15 cellular contexts compared by ENCODE assay signal in the genomic region with DNA sequence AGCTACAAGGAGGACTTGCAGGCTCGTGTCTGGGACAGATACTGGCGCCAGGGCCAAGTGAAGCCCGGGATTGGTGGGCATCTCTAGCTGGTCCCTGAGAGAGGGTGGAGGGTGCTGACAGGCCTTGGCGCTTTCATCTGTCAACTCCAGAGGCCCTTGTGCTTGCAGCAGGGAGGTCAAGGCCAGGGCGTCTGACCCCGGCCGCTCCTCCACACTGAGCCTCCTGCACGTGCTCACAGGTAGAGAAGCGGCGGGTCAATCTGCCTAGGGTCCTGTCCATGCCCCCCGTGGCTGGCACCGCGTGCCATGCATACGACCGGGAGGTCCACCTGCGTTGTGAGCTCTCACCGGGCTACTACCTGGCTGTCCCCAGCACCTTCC. TPM values are rescaled to one million over a fixed set of nuclear protein-coding genes. Genes with fewer than 3 reads are reported as not detected.
DNase-seq lines count a peak whose midpoint lies in the region; ATAC-seq and TF ChIP-seq lines count a peak whose summit lies in the region.
"Had no signal": no experiment of that assay in that cellular context is flagged by ENCODE, and none has a peak within 500 bp of the region (broad histone marks: within the 10 kb centered on the region; RNA-seq: fewer than 3 reads in every experiment).

No MANE protein-coding gene starts in this region.

- H3K9me3 ChIP-seq in stomach smooth muscle (ENCODE audit: control insufficient read depth in 2 of 2, low read length in 2 of 2) = no peaks in the 10 kb centered on the region

- H3K9ac ChIP-seq in stomach smooth muscle (ENCODE audit: low read length in 2 of 2) = peak overlapping the region in 1 of 2 donors; percentile 51

- peaks cover 6% of the 10 kb centered on the region for H3K36me3 Mint-ChIP-seq in activated CD4-positive, alpha-beta T cell treated with anti-CD3 and anti-CD28 coated beads, Interleukin-2, amount 10 ng/mL, durations not matched to agents 7 days and 5 days (ENCODE audit: low read depth)
- peaks cover 16% of the 10 kb centered on the region for H3K36me3 Mint-ChIP-seq in activated CD4-positive, alpha-beta T cell treated with anti-CD3 and anti-CD28 coated beads, Interleukin-2, amount 10 ng/mL, durations not matched to agents 24 days and 14 days (ENCODE audit: low read depth)
- 0 out of 2 replicates have a peak, but pooled peaks cover 2% of the 10 kb centered on the region for H3K36me3 Mint-ChIP-seq in WTC11

- H3K4me1 ChIP-seq in stomach smooth muscle (ENCODE audit: control insufficient read depth, insufficient read depth, low read length) = peaks cover 29% of the 10 kb centered on the region

- POLR2A ChIA-PET in activated CD4-positive, alpha-beta T cell treated with anti-CD3 and anti-CD28 coated beads, Interleukin-2, amount 10 ng/mL, durations not matched to agents 7 days and 5 days (lab: Charles Lee) = no interaction called here
- POLR2A ChIA-PET in WTC11 (lab: Charles Lee) = no interaction called here

- no peaks in the 10 kb centered on the region for H3K9me3 Mint-ChIP-seq in activated CD4-positive, alpha-beta T cell treated with anti-CD3 and anti-CD28 coated beads, Interleukin-2, amount 10 ng/mL, durations not matched to agents 7 days and 5 days
- no peaks in the 10 kb centered on the region for H3K9me3 Mint-ChIP-seq in activated CD4-positive, alpha-beta T cell treated with anti-CD3 and anti-CD28 coated beads, Interleukin-2, amount 10 ng/mL, durations not matched to agents 24 days and 14 days
- no peaks in the 10 kb centered on the region for H3K9me3 Mint-ChIP-seq in WTC11
- H3K9me3 Mint-ChIP-seq: central memory CD8-positive, alpha-beta T cell; stimulated activated naive B cell treated with anti-CD40 and anti-IgM and Interleukin-4, amounts not matched to agents 10 μg/mL and 1 μg/mL and 100 μg/mL, for 72 hours had no signal

- intact Hi-C loops in activated CD4-positive, alpha-beta T cell treated with anti-CD3 and anti-CD28 coated beads, Interleukin-2, amount 10 ng/mL, durations not matched to agents 24 days and 14 days (cut with micrococcal nuclease) = no loop called here

- peak overlapping the region; percentile 41 for H3K27ac ChIP-seq in stomach smooth muscle (ENCODE audit: low read length)
- H3K27ac ChIP-seq: epithelial cell of prostate had no signal

- no peak for DNase-seq in activated CD4-positive, alpha-beta T cell treated with anti-CD3 and anti-CD28 coated beads, Interleukin-2, amount 10 ng/mL, durations not matched to agents 7 days and 5 days
- DNase-seq in activated CD4-positive, alpha-beta T cell treated with anti-CD3 and anti-CD28 coated beads, Interleukin-2, amount 10 ng/mL, durations not matched to agents 24 days and 14 days = no peak
- DNase-seq in WTC11 (ENCODE audit: low spot score) = peak; percentile 8
- peak; percentile 51 for DNase-seq in left lobe of liver (ENCODE audit: low spot score)
- no peak for DNase-seq in HPDE6-E6E7 (ENCODE audit: extremely low spot score)
- no peak for DNase-seq in hepatic stellate cell (ENCODE audit: low spot score)
- DNase-seq: activated CD4-positive, alpha-beta T cell treated with anti-CD3 and anti-CD28 coated beads, Interleukin-2, amount 50 U/mL, for 1 hour; MM.1S; NCI-H1436; RPMI8226; stimulated activated naive B cell treated with anti-CD40 and anti-IgM and Interleukin-4, amounts not matched to agents 10 μg/mL and 1 μg/mL and 100 μg/mL, for 72 hours had no signal

- CTCF ChIA-PET in activated CD4-positive, alpha-beta T cell treated with anti-CD3 and anti-CD28 coated beads, Interleukin-2, amount 10 ng/mL, durations not matched to agents 7 days and 5 days (lab: Charles Lee) = interaction anchor here (1.3 to 1.7 kb wide), 2 partner anchors 9 to 31 kb away, joined by 4 to 7 read pairs; partner anchors contain the start of gene CAPN10
- CTCF ChIA-PET in WTC11 (lab: Charles Lee) = interaction anchor here (0.6 to 1.1 kb wide), 3 partner anchors 8 to 112 kb away, joined by 3 read pairs; no protein-coding TSS in a partner anchor

- H3K4me3 ChIP-seq in stomach smooth muscle (ENCODE audit: low read length in 2 of 2) = peak overlapping the region in 1 of 2 donors; percentile 52

- no peak for TF ChIP-seq CTCF in WTC11 (IDR thresholded peaks at IDR 0.05)

- H3K27me3 Mint-ChIP-seq in activated CD4-positive, alpha-beta T cell treated with anti-CD3 and anti-CD28 coated beads, Interleukin-2, amount 10 ng/mL, durations not matched to agents 7 days and 5 days = no peaks in the 10 kb centered on the region
- no peaks in the 10 kb centered on the region for H3K27me3 Mint-ChIP-seq in activated CD4-positive, alpha-beta T cell treated with anti-CD3 and anti-CD28 coated beads, Interleukin-2, amount 10 ng/mL, durations not matched to agents 24 days and 14 days
- no peaks in the 10 kb centered on the region for H3K27me3 Mint-ChIP-seq in WTC11 (ENCODE audit: low read depth)
- H3K27me3 Mint-ChIP-seq: central memory CD8-positive, alpha-beta T cell; stimulated activated naive B cell treated with anti-CD40 and anti-IgM and Interleukin-4, amounts not matched to agents 10 μg/mL and 1 μg/mL and 100 μg/mL, for 72 hours had no signal

- no peak for ATAC-seq in WTC11
- ATAC-seq in left lobe of liver = peak; percentile 15
- no peak for ATAC-seq in HG03108 (IDR thresholded peaks at IDR 0.05; ENCODE audit: unreplicated experiment)

- H3K36me3 ChIP-seq in stomach smooth muscle (ENCODE audit: control insufficient read depth in 2 of 2, insufficient read depth in 2 of 2, low read length in 2 of 2) = peaks cover 9 to 16% of the 10 kb centered on the region in 2 donors

- no peak overlapping the region for H3K4me3 Mint-ChIP-seq in activated CD4-positive, alpha-beta T cell treated with anti-CD3 and anti-CD28 coated beads, Interleukin-2, amount 10 ng/mL, durations not matched to agents 7 days and 5 days
- H3K4me3 Mint-ChIP-seq in activated CD4-positive, alpha-beta T cell treated with anti-CD3 and anti-CD28 coated beads, Interleukin-2, amount 10 ng/mL, durations not matched to agents 24 days and 14 days = no peak overlapping the region
- H3K4me3 Mint-ChIP-seq in WTC11 = no peak overlapping the region
- H3K4me3 Mint-ChIP-seq: central memory CD8-positive, alpha-beta T cell; stimulated activated naive B cell treated with anti-CD40 and anti-IgM and Interleukin-4, amounts not matched to agents 10 μg/mL and 1 μg/mL and 100 μg/mL, for 72 hours had no signal

- peak overlapping the region; percentile 19 for H3K27ac Mint-ChIP-seq in activated CD4-positive, alpha-beta T cell treated with anti-CD3 and anti-CD28 coated beads, Interleukin-2, amount 10 ng/mL, durations not matched to agents 7 days and 5 days
- no peak overlapping the region for H3K27ac Mint-ChIP-seq in activated CD4-positive, alpha-beta T cell treated with anti-CD3 and anti-CD28 coated beads, Interleukin-2, amount 10 ng/mL, durations not matched to agents 24 days and 14 days
- H3K27ac Mint-ChIP-seq in WTC11 = no peak overlapping the region
- H3K27ac Mint-ChIP-seq: stimulated activated naive B cell treated with anti-CD40 and anti-IgM and Interleukin-4, amounts not matched to agents 10 μg/mL and 1 μg/mL and 100 μg/mL, for 72 hours had no signal

- no peaks in the 10 kb centered on the region for H3K27me3 ChIP-seq in stomach smooth muscle (ENCODE audit: control insufficient read depth in 1 of 2, insufficient read depth in 2 of 2, low read length in 2 of 2)

- H3K4me1 Mint-ChIP-seq in activated CD4-positive, alpha-beta T cell treated with anti-CD3 and anti-CD28 coated beads, Interleukin-2, amount 10 ng/mL, durations not matched to agents 7 days and 5 days = peaks cover 3% of the 10 kb centered on the region
- H3K4me1 Mint-ChIP-seq in activated CD4-positive, alpha-beta T cell treated with anti-CD3 and anti-CD28 coated beads, Interleukin-2, amount 10 ng/mL, durations not matched to agents 24 days and 14 days = peaks cover 4% of the 10 kb centered on the region
- H3K4me1 Mint-ChIP-seq in WTC11 = no peaks in the 10 kb centered on the region
- H3K4me1 Mint-ChIP-seq: central memory CD8-positive, alpha-beta T cell had no signal

TF ChIP-seq in WTC11, 78 proteins besides CTCF, POLR2A, EP300 and RAD21:
- TF ChIP-seq, protein P1, sequence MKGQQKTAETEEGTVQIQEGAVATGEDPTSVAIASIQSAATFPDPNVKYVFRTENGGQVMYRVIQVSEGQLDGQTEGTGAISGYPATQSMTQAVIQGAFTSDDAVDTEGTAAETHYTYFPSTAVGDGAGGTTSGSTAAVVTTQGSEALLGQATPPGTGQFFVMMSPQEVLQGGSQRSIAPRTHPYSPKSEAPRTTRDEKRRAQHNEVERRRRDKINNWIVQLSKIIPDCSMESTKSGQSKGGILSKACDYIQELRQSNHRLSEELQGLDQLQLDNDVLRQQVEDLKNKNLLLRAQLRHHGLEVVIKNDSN (CRISPR knock-in tag; IDR thresholded peaks at IDR 0.05) = no peak

RNA-seq across cellular contexts. Expression of gene CAPN10, which starts 9.5 kb away (rescaled TPM):
- 10 to 100 TPM; 40.5 to 58.6 TPM for total RNA-seq in activated CD4-positive, alpha-beta T cell treated with anti-CD3 and anti-CD28 coated beads, Interleukin-2, amount 10 ng/mL, durations not matched to agents 7 days and 5 days
- 48.4 and 51.9 TPM in 2 replicates for total RNA-seq in activated CD4-positive, alpha-beta T cell treated with anti-CD3 and anti-CD28 coated beads, Interleukin-2, amount 10 ng/mL, durations not matched to agents 24 days and 14 days
- total RNA-seq in WTC11 (2021) (51.4 to 61.3 TPM (median 54.6 TPM) in 3 replicates), left lobe of liver (13.7 TPM)

RNA-seq across cellular contexts. Expression of gene RNPEPL1, which starts 27.8 kb away (rescaled TPM):
- total RNA-seq in activated CD4-positive, alpha-beta T cell treated with anti-CD3 and anti-CD28 coated beads, Interleukin-2, amount 10 ng/mL, durations not matched to agents 7 days and 5 days = 100 to 1,000 TPM; 118 to 122 TPM
- 59.1 and 60.7 TPM in 2 replicates for total RNA-seq in activated CD4-positive, alpha-beta T cell treated with anti-CD3 and anti-CD28 coated beads, Interleukin-2, amount 10 ng/mL, durations not matched to agents 24 days and 14 days
- total RNA-seq in WTC11 (2021) = 18.8 to 20.5 TPM (median 19.4 TPM) in 3 replicates
- total RNA-seq in left lobe of liver = 40.6 TPM

RNA-seq across cellular contexts. Expression of gene GPR35, which starts 29.2 kb away (rescaled TPM):
- 1 to 10 TPM; 4.1 to 5.1 TPM for total RNA-seq in activated CD4-positive, alpha-beta T cell treated with anti-CD3 and anti-CD28 coated beads, Interleukin-2, amount 10 ng/mL, durations not matched to agents 7 days and 5 days
- 7.1 and 8.7 TPM in 2 replicates for total RNA-seq in activated CD4-positive, alpha-beta T cell treated with anti-CD3 and anti-CD28 coated beads, Interleukin-2, amount 10 ng/mL, durations not matched to agents 24 days and 14 days
- 0.22 to 0.60 TPM (median 0.46 TPM) in 3 replicates for total RNA-seq in WTC11 (2021)
- 0.53 TPM for total RNA-seq in left lobe of liver

RNA-seq across cellular contexts. Expression of gene DUSP28, which starts 35.9 kb away (rescaled TPM):
- total RNA-seq in activated CD4-positive, alpha-beta T cell treated with anti-CD3 and anti-CD28 coated beads, Interleukin-2, amount 10 ng/mL, durations not matched to agents 7 days and 5 days = 10 to 100 TPM in 1 of 2 experiments, 1 to 10 TPM in 1; 9.6 to 11.6 TPM
- 6.3 and 7.9 TPM in 2 replicates for total RNA-seq in activated CD4-positive, alpha-beta T cell treated with anti-CD3 and anti-CD28 coated beads, Interleukin-2, amount 10 ng/mL, durations not matched to agents 24 days and 14 days
- total RNA-seq in WTC11 (2021) = 2.2 to 2.3 TPM (median 2.2 TPM) in 3 replicates
- total RNA-seq in left lobe of liver = 2.0 TPM

RNA-seq across cellular contexts. Expression of gene ANKMY1, which starts 38.3 kb away (rescaled TPM):
- total RNA-seq in activated CD4-positive, alpha-beta T cell treated with anti-CD3 and anti-CD28 coated beads, Interleukin-2, amount 10 ng/mL, durations not matched to agents 7 days and 5 days = 10 to 100 TPM; 38.5 to 39.5 TPM
- 24.8 and 26.7 TPM in 2 replicates for total RNA-seq in activated CD4-positive, alpha-beta T cell treated with anti-CD3 and anti-CD28 coated beads, Interleukin-2, amount 10 ng/mL, durations not matched to agents 24 days and 14 days
- total RNA-seq in WTC11 (2021) (4.6 to 7.8 TPM (median 5.2 TPM) in 3 replicates), left lobe of liver (13.1 TPM)

Comparison
In these comparisons a context has a peak if more than half of its experiments do, and no peak if none do; other contexts are left out.
1. DNase-seq: peak in WTC11 (single experiment) and left lobe of liver (single experiment); none in activated CD4-positive, alpha-beta T cell treated with anti-CD3 and anti-CD28 coated beads, Interleukin-2, amount 10 ng/mL, durations not matched to agents 7 days and 5 days (single experiment), activated CD4-positive, alpha-beta T cell treated with anti-CD3 and anti-CD28 coated beads, Interleukin-2, amount 10 ng/mL, durations not matched to agents 24 days and 14 days (single experiment), HPDE6-E6E7 (single experiment) and hepatic stellate cell (single experiment).